In the genomic region with DNA sequence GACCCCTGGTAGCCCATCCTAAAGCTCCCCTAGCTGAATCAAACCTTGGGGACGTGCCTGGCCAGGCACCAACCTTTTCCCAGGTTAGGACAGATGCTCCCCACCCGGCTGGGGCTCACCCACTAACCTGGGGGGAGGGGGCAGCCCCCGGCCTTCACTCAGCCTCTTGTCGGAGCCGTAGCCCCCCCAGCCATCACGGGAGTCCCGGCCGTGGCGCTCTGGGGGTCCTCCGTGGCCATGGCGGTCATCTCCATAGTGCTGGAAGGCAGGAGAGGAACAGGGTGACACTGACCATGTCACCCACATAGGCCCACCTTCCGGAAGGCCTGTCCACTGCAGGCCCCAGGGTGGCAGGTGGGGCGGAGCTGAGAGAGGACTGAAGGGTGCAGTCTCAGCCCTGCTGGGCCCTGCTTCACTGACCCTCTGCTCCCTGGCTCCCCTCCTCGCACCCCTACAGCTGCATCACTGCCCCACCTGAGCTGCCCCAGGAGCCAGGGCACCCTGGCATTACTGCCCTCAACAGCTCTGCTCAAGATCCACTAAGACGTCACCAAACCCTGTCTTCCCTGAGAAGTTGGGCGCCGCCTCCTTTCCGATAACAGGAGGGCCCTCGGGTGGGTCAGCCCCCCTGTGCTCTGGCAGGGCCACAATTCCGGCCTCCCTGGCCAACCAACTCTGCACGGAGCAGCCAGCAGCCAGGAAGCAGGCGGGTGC, we compare ENCODE assay signal across 26 cellular contexts. TPM values are rescaled to one million over a fixed set of nuclear protein-coding genes. Genes with fewer than 3 reads are reported as not detected.
"Had no signal": no experiment of that assay in that cellular context is flagged by ENCODE, and none has a peak within 500 bp of the region (broad histone marks: within the 10 kb centered on the region; RNA-seq: fewer than 3 reads in every experiment).

No MANE protein-coding gene starts in this region.

- H3K27ac Mint-ChIP-seq: activated CD8-positive, alpha-beta T cell treated with anti-CD3 and anti-CD28 coated beads for 36 hours; activated naive CD8-positive, alpha-beta T cell; activated T-helper 1 cell treated with anti-CD3 and anti-CD28 coated beads, Interleukin-12 subunit alpha, Interleukin-12 subunit beta, Interleukin-2, Interleukin-4 antibody, amounts not matched to agents 30 ng/mL and 10 ng/mL and 1 ng/mL, durations not matched to agents 14 hours and 24 hours and 36 hours; T-helper 1 cell treated with Interleukin-12 subunit alpha and Interleukin-12 subunit beta and Interleukin-4 antibody, amounts not matched to agents 30 μg/mL and 1 μg/mL, for 36 hours had no signal

- H3K4me3 Mint-ChIP-seq: activated CD8-positive, alpha-beta T cell treated with anti-CD3 and anti-CD28 coated beads for 36 hours; activated naive CD8-positive, alpha-beta T cell; activated T-helper 1 cell treated with anti-CD3 and anti-CD28 coated beads, Interleukin-12 subunit alpha, Interleukin-12 subunit beta, Interleukin-2, Interleukin-4 antibody, amounts not matched to agents 30 ng/mL and 10 ng/mL and 1 ng/mL, durations not matched to agents 14 hours and 24 hours and 36 hours; brain; central memory CD8-positive, alpha-beta T cell; T-helper 1 cell treated with Interleukin-12 subunit alpha and Interleukin-12 subunit beta and Interleukin-4 antibody, amounts not matched to agents 30 μg/mL and 1 μg/mL, for 36 hours had no signal

- DNase-seq: activated CD4-positive, alpha-beta T cell treated with anti-CD3 and anti-CD28 coated beads for 4 hours; activated CD8-positive, alpha-beta memory T cell treated with anti-CD3 and anti-CD28 coated beads, Interleukin-2, amount 50 U/mL, for 4 hours; activated CD8-positive, alpha-beta T cell treated with anti-CD3 and anti-CD28 coated beads for 36 hours; activated effector memory CD4-positive, alpha-beta T cell treated with Interleukin-2 at 50 U/mL for 16 hours; activated naive CD4-positive, alpha-beta T cell; activated T-cell treated with anti-CD3 and anti-CD28 coated beads, Interleukin-2, amount 50 U/mL, for 1 hour; amygdala; MV-4-11; NCI-H1105 treated with DMSO at 0.1 percent for 48 hours; NCI-H1436 treated with DMSO at 0.1 percent for 48 hours; NCI-H187; NCI-H2081; NCI-H446; NCI-H524; Peyer's patch; Right ventricle myocardium superior; SJCRH30 had no signal

- H3K9ac ChIP-seq: KMS-11 had no signal

- H3K4me3 ChIP-seq: Peyer's patch, SJCRH30 had no signal

- H3K27ac ChIP-seq: KMS-11, Peyer's patch, RWPE1, SJCRH30 had no signal

- H3K27me3 ChIP-seq: Peyer's patch, SJCRH30 had no signal

- H3K9me3 Mint-ChIP-seq: activated CD8-positive, alpha-beta T cell treated with anti-CD3 and anti-CD28 coated beads for 36 hours; activated T-helper 1 cell treated with anti-CD3 and anti-CD28 coated beads, Interleukin-12 subunit alpha, Interleukin-12 subunit beta, Interleukin-2, Interleukin-4 antibody, amounts not matched to agents 30 ng/mL and 10 ng/mL and 1 ng/mL, durations not matched to agents 14 hours and 24 hours and 36 hours; brain; central memory CD8-positive, alpha-beta T cell; T-helper 1 cell treated with Interleukin-12 subunit alpha and Interleukin-12 subunit beta and Interleukin-4 antibody, amounts not matched to agents 30 μg/mL and 1 μg/mL, for 36 hours had no signal

- H3K27me3 Mint-ChIP-seq: activated CD8-positive, alpha-beta T cell treated with anti-CD3 and anti-CD28 coated beads for 36 hours; activated naive CD8-positive, alpha-beta T cell; central memory CD8-positive, alpha-beta T cell had no signal

- H3K4me2 ChIP-seq: KMS-11 had no signal

- FAIRE-seq: astrocyte had no signal

- H3K9me3 ChIP-seq: Peyer's patch, SJCRH30 had no signal

- ATAC-seq: activated CD4-positive, CD25-positive, alpha-beta regulatory T cell treated with anti-CD3 and anti-CD28 coated beads, Interleukin-2, amount 50 U/mL, for 24 hours; activated CD8-positive, alpha-beta T cell treated with anti-CD3 and anti-CD28 coated beads for 36 hours had no signal

RNA-seq across cellular contexts. Expression of a gene that starts 22.6 kb away (rescaled TPM):
- total RNA-seq: Right ventricle myocardium superior, SJCRH30 had no signal
